ENCODE assay signal across 23 cellular contexts in the genomic region with DNA sequence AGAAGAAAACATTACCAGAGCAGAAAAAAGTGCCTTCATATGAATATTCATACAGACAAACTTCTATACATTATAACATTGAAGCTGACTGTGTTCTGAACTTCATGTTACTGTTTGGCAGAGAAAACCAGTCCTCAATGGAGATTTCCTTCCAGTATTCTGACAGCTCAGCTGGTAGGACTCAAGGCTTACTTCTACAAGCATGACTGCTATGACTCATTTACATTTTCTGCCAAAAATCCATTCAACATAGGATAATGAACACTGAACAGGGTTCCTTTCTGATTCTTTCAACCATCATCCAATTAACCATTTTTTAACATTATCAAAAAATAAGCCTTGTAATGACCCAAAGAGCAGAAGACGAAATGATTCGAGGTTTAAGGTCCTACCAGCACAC. TPM values are rescaled to one million over a fixed set of nuclear protein-coding genes. Genes with fewer than 3 reads are reported as not detected.
DNase-seq lines count a peak whose midpoint lies in the region; ATAC-seq and TF ChIP-seq lines count a peak whose summit lies in the region.
"Had no signal": no experiment of that assay in that cellular context is flagged by ENCODE, and none has a peak within 500 bp of the region (broad histone marks: within the 10 kb centered on the region; RNA-seq: fewer than 3 reads in every experiment).

No MANE protein-coding gene starts in this region.

- TF ChIP-seq CTCF in fibroblast of mammary gland (conservative IDR thresholded peaks at IDR 0.05; ENCODE audit: control insufficient read depth, insufficient read depth, low read depth, low read length) (no peak), testis (IDR thresholded peaks at IDR 0.05) (no peak)

- H3K27ac Mint-ChIP-seq in activated T-helper 17 cell treated with anti-CD3 and anti-CD28 coated beads, Interleukin-2, amount 50 U/mL, for 72 hours = no peak overlapping the region
- H3K27ac Mint-ChIP-seq: activated CD4-positive, alpha-beta T cell treated with anti-CD3 and anti-CD28 coated beads, Interleukin-2, amount 10 ng/mL, durations not matched to agents 24 days and 14 days; neural progenitor cell had no signal

- H3K4me1 ChIP-seq in testis = peaks cover 6% of the 10 kb centered on the region
- H3K4me1 ChIP-seq: gastrocnemius medialis, prostate gland had no signal

- no peak for ATAC-seq in activated T-helper 17 cell treated with anti-CD3 and anti-CD28 coated beads, Interleukin-2, amount 50 U/mL, for 72 hours (replicated peaks)
- ATAC-seq: gastrocnemius medialis had no signal

- no peak overlapping the region for H3K4me3 Mint-ChIP-seq in activated T-helper 17 cell treated with anti-CD3 and anti-CD28 coated beads, Interleukin-2, amount 50 U/mL, for 72 hours
- H3K4me3 Mint-ChIP-seq: activated CD4-positive, alpha-beta T cell treated with anti-CD3 and anti-CD28 coated beads, Interleukin-2, amount 10 ng/mL, durations not matched to agents 24 days and 14 days; CD8-positive, alpha-beta memory T cell; neural progenitor cell had no signal

- WGBS in testis, 2 donors = 72 to 73% methylated on average over 2 of the region's 2 CpGs

- DNase-seq in EH (ENCODE audit: low read depth) (peak; percentile 2), RPMI7951 (ENCODE audit: low read depth) (peak; percentile 18), fibroblast of mammary gland (ENCODE audit: low read depth) (peak; percentile 38), myocyte (ENCODE audit: low read depth) (peak; percentile 6), testis (no peak), Ammon's horn (ENCODE audit: low spot score) (no peak)
- DNase-seq in stimulated activated CD4-positive, alpha-beta T cell treated with anti-CD3 and anti-CD28 coated beads, Interleukin-4, amount 100 ng/mL, for 4 hours = no peak
- DNase-seq: activated CD4-positive, alpha-beta T cell treated with anti-CD3 and anti-CD28 coated beads, Interleukin-2, amount 10 ng/mL, durations not matched to agents 24 days and 14 days; activated gamma-delta T cell; CD8-positive, alpha-beta memory T cell; DMS79 treated with DMSO at 0.1 percent for 48 hours; gastrocnemius medialis; midbrain; NCI-H1092; NCI-H2081 treated with DMSO at 0.1 percent for 48 hours; NCI-H524; SHP77 treated with DMSO at 0.1 percent for 48 hours; substantia nigra had no signal

- H3K36me3 ChIP-seq in testis (ENCODE audit: low read depth, missing control alignments) = no peaks in the 10 kb centered on the region
- H3K36me3 ChIP-seq: gastrocnemius medialis, neural progenitor cell, prostate gland had no signal

- no peaks in the 10 kb centered on the region for H3K4me1 Mint-ChIP-seq in activated T-helper 17 cell treated with anti-CD3 and anti-CD28 coated beads, Interleukin-2, amount 50 U/mL, for 72 hours
- H3K4me1 Mint-ChIP-seq: activated CD4-positive, alpha-beta T cell treated with anti-CD3 and anti-CD28 coated beads, Interleukin-2, amount 10 ng/mL, durations not matched to agents 24 days and 14 days had no signal

- H3K36me3 Mint-ChIP-seq in activated T-helper 17 cell treated with anti-CD3 and anti-CD28 coated beads, Interleukin-2, amount 50 U/mL, for 72 hours (ENCODE audit: low read depth) = no peaks in the 10 kb centered on the region
- H3K36me3 Mint-ChIP-seq: CD8-positive, alpha-beta memory T cell had no signal

- H3K27me3 Mint-ChIP-seq in activated T-helper 17 cell treated with anti-CD3 and anti-CD28 coated beads, Interleukin-2, amount 50 U/mL, for 72 hours = peaks cover 18% of the 10 kb centered on the region

- H3K9me3 Mint-ChIP-seq in activated T-helper 17 cell treated with anti-CD3 and anti-CD28 coated beads, Interleukin-2, amount 50 U/mL, for 72 hours = no peaks in the 10 kb centered on the region
- H3K9me3 Mint-ChIP-seq: activated CD4-positive, alpha-beta T cell treated with anti-CD3 and anti-CD28 coated beads, Interleukin-2, amount 10 ng/mL, durations not matched to agents 24 days and 14 days had no signal

- intact Hi-C loops in testis (cut with DNase I; ENCODE audit: low total_unique reads) = no loop called here

- no peaks in the 10 kb centered on the region for H3K27me3 ChIP-seq in testis

- H3K27ac ChIP-seq in testis = no peak overlapping the region
- H3K27ac ChIP-seq: gastrocnemius medialis, KMS-11, neural progenitor cell, prostate gland had no signal

- H3K9me3 ChIP-seq in testis = no peaks in the 10 kb centered on the region
- H3K9me3 ChIP-seq: gastrocnemius medialis, prostate gland had no signal

- H3K4me3 ChIP-seq in fibroblast of mammary gland (ENCODE audit: control insufficient read depth, low read depth, low read length) (no peak overlapping the region), testis (no peak overlapping the region)
- H3K4me3 ChIP-seq: gastrocnemius medialis, neural progenitor cell, prostate gland had no signal

- TF ChIP-seq POLR2A in testis (IDR thresholded peaks at IDR 0.05) = no peak

RNA-seq across cellular contexts. Expression of gene COL9A1, which starts 25.4 kb away (rescaled TPM):
- total RNA-seq in RPMI7951 (2014; rRNA removed; shearing (Covaris generic)) = not detected in 2 replicates
- total RNA-seq in myocyte (not detected in 2 replicates), testis (1 to 10 TPM; 1.5 to 1.8 TPM)
- polyA plus RNA-seq in myocyte (2012) = not detected
- 8.1 TPM for polyA plus RNA-seq in testis (ENCODE audit: insufficient read depth, low read depth, low replicate concordance)
- under 1 TPM in 1 of 2 donors, not detected in 1; 0.17 TPM for total RNA-seq in activated T-helper 17 cell treated with anti-CD3 and anti-CD28 coated beads, Interleukin-2, amount 50 U/mL, for 72 hours
- total RNA-seq: activated CD4-positive, alpha-beta T cell treated with anti-CD3 and anti-CD28 coated beads, Interleukin-2, amount 10 ng/mL, durations not matched to agents 24 days and 14 days; CD8-positive, alpha-beta memory T cell; gastrocnemius medialis; T-helper 1 cell treated with Interleukin-12 subunit alpha and Interleukin-12 subunit beta and Interleukin-4 antibody, amounts not matched to agents 30 ng/mL and 1 ng/mL, for 36 hours had no signal
- polyA plus RNA-seq: CD8-positive, alpha-beta memory T cell had no signal

Comparison
In these comparisons a context has a peak if more than half of its experiments do, and no peak if none do; other contexts are left out.
1. DNase-seq: peak in EH (single experiment), RPMI7951 (single experiment), fibroblast of mammary gland (single experiment) and myocyte (single experiment); none in testis (single experiment), stimulated activated CD4-positive, alpha-beta T cell treated with anti-CD3 and anti-CD28 coated beads, Interleukin-4, amount 100 ng/mL, for 4 hours (0 of 2) and Ammon's horn (single experiment).